Comparison of ENCODE assay signal across 13 cellular contexts in the genomic region with DNA sequence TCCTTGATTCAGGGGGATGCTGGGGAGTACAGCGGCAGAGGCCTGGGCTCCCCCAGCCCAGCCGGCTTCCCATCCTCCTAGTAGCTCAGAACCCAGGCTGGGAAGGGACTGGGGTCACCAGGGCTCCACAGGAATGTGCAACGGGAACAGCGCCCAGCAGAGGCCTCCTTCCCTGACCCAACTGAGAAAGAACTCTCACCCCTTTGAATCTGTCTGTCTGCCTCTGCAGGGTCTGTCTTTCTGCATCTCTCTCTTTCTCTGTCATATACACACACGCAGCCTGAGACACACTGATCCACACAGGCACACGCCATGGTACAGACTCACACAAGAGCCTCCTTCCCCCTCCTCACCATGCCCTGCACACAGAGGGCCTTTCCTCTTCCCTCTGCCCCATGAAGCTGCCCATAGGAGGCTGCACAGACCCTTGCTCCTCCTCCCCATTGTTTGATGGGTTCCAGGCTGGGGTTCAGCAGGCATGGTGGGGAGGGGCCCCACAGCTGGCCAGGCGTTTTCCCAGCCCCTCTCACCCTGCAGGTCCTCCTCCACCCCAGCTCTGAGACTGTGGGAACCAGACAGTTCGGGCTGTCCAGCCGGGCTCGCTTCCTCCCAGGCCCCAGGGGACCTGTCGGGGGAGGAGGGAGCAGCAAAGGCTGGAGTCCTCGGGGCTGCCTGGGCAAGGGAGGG. TPM values are rescaled to one million over a fixed set of nuclear protein-coding genes. Genes with fewer than 3 reads are reported as not detected.
A peak's percentile ranks its signal among the peaks of the same experiment; 100 is the strongest.
DNase-seq lines count a peak whose midpoint lies in the region; ATAC-seq, FAIRE-seq and TF ChIP-seq lines count a peak whose summit lies in the region.
"Had no signal": no experiment of that assay in that cellular context is flagged by ENCODE, and none has a peak within 500 bp of the region (broad histone marks: within the 10 kb centered on the region; RNA-seq: fewer than 3 reads in every experiment).

No MANE protein-coding gene starts in this region.

- in situ Hi-C loops in KBM-7 (cut with MboI; ENCODE audit: low pct_unique_long_range_greater_than_20kb, low sequenced_read_pairs) = no loop called here

- H3K4me1 ChIP-seq in duodenal mucosa (ENCODE audit: control insufficient read depth in 1 of 2, insufficient read depth in 2 of 2, low read length in 2 of 2) (peaks cover 0 to 3% of the 10 kb centered on the region in 2 donors), left lung (peaks cover 3 to 20% of the 10 kb centered on the region in 2 donors)

- FAIRE-seq in HTR-8/SVneo (lab: Jason Lieb, UNC) = no peak
- FAIRE-seq: islet of Langerhans had no signal

- TF ChIP-seq CTCF in left lung (IDR thresholded peaks at IDR 0.05) = no peak

- peaks cover 0 to 5% of the 10 kb centered on the region in 2 donors for H3K27me3 ChIP-seq in duodenal mucosa (ENCODE audit: control insufficient read depth in 1 of 2, insufficient read depth in 2 of 2, low read length in 2 of 2)
- peaks cover 0 to 5% of the 10 kb centered on the region in 2 donors for H3K27me3 ChIP-seq in left lung

- intact Hi-C loops in left lung (cut with DNase I) = no loop called here

- DNase-seq in HTR-8/SVneo (ENCODE audit: insufficient read length, low spot score) (peak; percentile 50), left lung (no peak), KBM-7 (no peak), NCI-H748 (lab: John Stamatoyannopoulos, UW; ENCODE audit: unreplicated experiment) (no peak)
- DNase-seq in activated naive CD4-positive, alpha-beta T cell (lab: John Stamatoyannopoulos, UW) = no peak
- DNase-seq: activated B cell treated with CpG ODN at 0.5 μM for 24 hours; activated naive CD8-positive, alpha-beta T cell treated with anti-CD3 and anti-CD28 coated beads, Interleukin-2, amount 50 U/mL, for 24 hours; KG1; stimulated activated CD4-positive, alpha-beta T cell treated with anti-CD3 and anti-CD28 coated beads, Interleukin-2, amount 100 ng/mL, for 48 hours had no signal

- peak; percentile 25 for ATAC-seq in left lung
- no peak for ATAC-seq in GM18517 (IDR thresholded peaks at IDR 0.05; ENCODE audit: unreplicated experiment)
- ATAC-seq: activated naive CD8-positive, alpha-beta T cell treated with anti-CD3 and anti-CD28 coated beads, Interleukin-2, amount 50 U/mL, for 24 hours had no signal

- no peaks in the 10 kb centered on the region for H3K36me3 ChIP-seq in duodenal mucosa (ENCODE audit: control insufficient read depth in 1 of 2, insufficient read depth in 2 of 2, low read length in 2 of 2)
- H3K36me3 ChIP-seq in left lung = no peaks in the 10 kb centered on the region

- H3K4me3 ChIP-seq in duodenal mucosa (ENCODE audit: low read depth in 1 of 2, low read length in 2 of 2) (no peak overlapping the region), left lung (no peak overlapping the region)

- H3K27ac ChIP-seq in duodenal mucosa (ENCODE audit: low read depth, low read length) (peak overlapping the region; percentile 32), left lung (no peak overlapping the region), temporal lobe (ENCODE audit: low read depth, low read length) (peak overlapping the region; percentile 49)

- no peak overlapping the region for H3K9ac ChIP-seq in duodenal mucosa (ENCODE audit: low read depth in 1 of 2, low read length in 2 of 2)

- no peaks in the 10 kb centered on the region for H3K9me3 ChIP-seq in duodenal mucosa (ENCODE audit: control insufficient read depth in 1 of 2, low read length in 2 of 2)
- H3K9me3 ChIP-seq in left lung = no peaks in the 10 kb centered on the region

RNA-seq across cellular contexts. Expression of a gene that starts 2.8 kb away (rescaled TPM):
- total RNA-seq in left lung (1 to 10 TPM; 2.5 to 2.9 TPM), temporal lobe (0.74 TPM)
- total RNA-seq: activated B cell treated with CpG ODN at 0.5 μM for 24 hours had no signal

RNA-seq across cellular contexts. Expression of a gene that starts 23.5 kb away (rescaled TPM):
- not detected for total RNA-seq in left lung
- total RNA-seq in temporal lobe = 1.2 TPM
- total RNA-seq: activated B cell treated with CpG ODN at 0.5 μM for 24 hours had no signal

RNA-seq across cellular contexts. Expression of a gene that starts 27.7 kb away (rescaled TPM):
- total RNA-seq in left lung (1 to 10 TPM in 1 of 2 donors, under 1 TPM in 1; 0.82 to 1.1 TPM), temporal lobe (4.4 TPM)

RNA-seq across cellular contexts. Expression of a gene that starts 27.8 kb away (rescaled TPM):
- total RNA-seq in left lung = 1 to 10 TPM in 1 of 2 donors, under 1 TPM in 1; 0.20 to 1.3 TPM
- total RNA-seq in temporal lobe = 3.7 TPM

Comparison
In these comparisons a context has a peak if more than half of its experiments do, and no peak if none do; other contexts are left out.
1. H3K27ac ChIP-seq: peak in duodenal mucosa (single experiment) and temporal lobe (single experiment); none in left lung (0 of 2).